Comparison of ENCODE assay signal across 9 cellular contexts in genomic region chr4:112910109-112910736, GRCh38.
DNase-seq lines count a peak whose midpoint lies in the region; ATAC-seq, FAIRE-seq and TF ChIP-seq lines count a peak whose summit lies in the region.
"Had no signal": no experiment of that assay in that cellular context is flagged by ENCODE, and none has a peak within 500 bp of the region (broad histone marks: within the 10 kb centered on the region; RNA-seq: fewer than 3 reads in every experiment).

No MANE protein-coding gene starts in this region.

- H3K36me3 ChIP-seq in heart right ventricle, result no peaks in the 10 kb centered on the region

- intact Hi-C loops in heart right ventricle (cut with DNase I), result no loop called here

- ATAC-seq in heart right ventricle (peak in 6 of 8 donors; percentile 18 to 61 (median 50)), HG03521 (IDR thresholded peaks at IDR 0.05; ENCODE audit: unreplicated experiment) (no peak), GM18519 (IDR thresholded peaks at IDR 0.05; ENCODE audit: low FRiP score, unreplicated experiment) (no peak), HG03196 (IDR thresholded peaks at IDR 0.05; ENCODE audit: unreplicated experiment) (no peak), GM19324 (IDR thresholded peaks at IDR 0.05; ENCODE audit: low FRiP score, unreplicated experiment) (no peak)

- peak overlapping the region in 2 of 10 donors; percentile 2 to 12 for H3K27ac ChIP-seq in heart right ventricle
- H3K27ac ChIP-seq: KMS-11 had no signal

- WGBS in heart right ventricle, 2 donors, result 14% methylated on average over 7 of the region's 7 CpGs

- H3K4me1 ChIP-seq in heart right ventricle, result peaks cover 0 to 20% (median 5%) of the 10 kb centered on the region in 9 donors

- no peak for DNase-seq in GM19239 (ENCODE audit: insufficient read length, low spot score)
- DNase-seq in NCI-H226, result peak; percentile 27
- DNase-seq in heart right ventricle, result peak in 1 of 2 donors; percentile 11
- DNase-seq in stromal cell of bone marrow (ENCODE audit: low read depth), result peak; percentile 56

- FAIRE-seq in GM19239 (lab: Jason Lieb, UNC), result peak; percentile 63

- no peaks in the 10 kb centered on the region for H3K27me3 ChIP-seq in heart right ventricle

- peak in 5 of 9 donors; percentile 10 to 32 (median 29) for TF ChIP-seq CTCF in heart right ventricle (IDR thresholded peaks at IDR 0.05)

- no peaks in the 10 kb centered on the region for H3K9me3 ChIP-seq in heart right ventricle

- peak overlapping the region in 8 of 10 donors; percentile 13 to 43 (median 34) for H3K4me3 ChIP-seq in heart right ventricle

Comparison
In these comparisons a context has a peak if more than half of its experiments do, and no peak if none do; other contexts are left out.
1. ATAC-seq: peak in heart right ventricle (6 of 8); none in HG03521 (single experiment), GM18519 (single experiment), HG03196 (single experiment) and GM19324 (single experiment).